ENCODE assay signal across 8 cellular contexts in genomic region chr7:106947244-106947728, GRCh38.
DNase-seq lines count a peak whose midpoint lies in the region; ATAC-seq and TF ChIP-seq lines count a peak whose summit lies in the region.

No MANE protein-coding gene starts in this region.

- no peak overlapping the region for H3K4me3 ChIP-seq in Peyer's patch
- H3K4me3 ChIP-seq in brain microvascular endothelial cell (ENCODE audit: low read depth, low read length): no peak overlapping the region

- ATAC-seq in GM18861 (IDR thresholded peaks at IDR 0.05; ENCODE audit: unreplicated experiment) (peak; percentile 64), HG03457 (IDR thresholded peaks at IDR 0.05; ENCODE audit: unreplicated experiment) (no peak)

- H3K36me3 ChIP-seq in Peyer's patch: no peaks in the 10 kb centered on the region
- no peaks in the 10 kb centered on the region for H3K36me3 ChIP-seq in brain microvascular endothelial cell (replicated peaks)

- H3K4me3 Mint-ChIP-seq in CD14-positive monocyte: no peak overlapping the region
- no peak overlapping the region for H3K4me3 Mint-ChIP-seq in immature natural killer cell

- H3K9me3 Mint-ChIP-seq in CD14-positive monocyte: no peaks in the 10 kb centered on the region
- H3K9me3 Mint-ChIP-seq in immature natural killer cell: no peaks in the 10 kb centered on the region

- no peaks in the 10 kb centered on the region for H3K4me1 ChIP-seq in Peyer's patch

- no peak overlapping the region for H3K27ac ChIP-seq in Peyer's patch
- no peak overlapping the region for H3K27ac ChIP-seq in brain microvascular endothelial cell

- H3K4me1 Mint-ChIP-seq in CD14-positive monocyte: peaks cover 4% of the 10 kb centered on the region
- no peaks in the 10 kb centered on the region for H3K4me1 Mint-ChIP-seq in immature natural killer cell

- intact Hi-C loops in CD14-positive monocyte (cut with micrococcal nuclease): loop anchor here (2.0 to 5.0 kb wide), 2 partner anchors 204 to 205 kb away; no protein-coding TSS in a partner anchor

- in situ Hi-C loops in brain microvascular endothelial cell (cut with HindIII; ENCODE audit: low pct_ligation_motif_present, low sequenced_read_pairs): no loop called here

- H3K27me3 Mint-ChIP-seq in CD14-positive monocyte (ENCODE audit: low read depth in 3 of 3) (peaks cover 0 to 3% (median 2%) of the 10 kb centered on the region in 3 donors), immature natural killer cell (ENCODE audit: low read depth in 3 of 3) (peaks cover 2 to 6% (median 2%) of the 10 kb centered on the region in 3 donors)

- no peaks in the 10 kb centered on the region for H3K9me3 ChIP-seq in Peyer's patch

- no peak for TF ChIP-seq POLR2A in Peyer's patch (IDR thresholded peaks at IDR 0.05)

- H3K27ac Mint-ChIP-seq in CD14-positive monocyte (no peak overlapping the region), immature natural killer cell (no peak overlapping the region)

- H3K36me3 Mint-ChIP-seq in CD14-positive monocyte: no peaks in the 10 kb centered on the region
- no peaks in the 10 kb centered on the region for H3K36me3 Mint-ChIP-seq in immature natural killer cell

- TF ChIP-seq CTCF in CD14-positive monocyte (IDR thresholded peaks at IDR 0.05): peak; percentile 77
- TF ChIP-seq CTCF in Peyer's patch (IDR thresholded peaks at IDR 0.05): peak in 5 of 6 experiments; percentile 44 to 60 (median 57)
- peak; percentile 80 for TF ChIP-seq CTCF in brain microvascular endothelial cell (IDR thresholded peaks at IDR 0.05; ENCODE audit: low read depth, low read length, missing control alignments)

- peak; percentile 48 for DNase-seq in CD14-positive monocyte (ENCODE audit: low spot score)
- peak; percentile 69 for DNase-seq in LoVo (ENCODE audit: low spot score)
- peak in 2 of 3 donors; percentile 23 to 57 for DNase-seq in Peyer's patch
- peak; percentile 78 for DNase-seq in brain microvascular endothelial cell
- peak; percentile 18 to 32 (median 30) for DNase-seq in immature natural killer cell
- DNase-seq in stimulated activated CD8-positive, alpha-beta memory T cell treated with anti-CD3 and anti-CD28 coated beads, Interleukin-4, amount 100 ng/mL, for 48 hours: peak; percentile 30

- H3K27me3 ChIP-seq in Peyer's patch: no peaks in the 10 kb centered on the region
- H3K27me3 ChIP-seq in brain microvascular endothelial cell (replicated peaks): no peaks in the 10 kb centered on the region
